20 cellular contexts compared by ENCODE assay signal in the genomic region with DNA sequence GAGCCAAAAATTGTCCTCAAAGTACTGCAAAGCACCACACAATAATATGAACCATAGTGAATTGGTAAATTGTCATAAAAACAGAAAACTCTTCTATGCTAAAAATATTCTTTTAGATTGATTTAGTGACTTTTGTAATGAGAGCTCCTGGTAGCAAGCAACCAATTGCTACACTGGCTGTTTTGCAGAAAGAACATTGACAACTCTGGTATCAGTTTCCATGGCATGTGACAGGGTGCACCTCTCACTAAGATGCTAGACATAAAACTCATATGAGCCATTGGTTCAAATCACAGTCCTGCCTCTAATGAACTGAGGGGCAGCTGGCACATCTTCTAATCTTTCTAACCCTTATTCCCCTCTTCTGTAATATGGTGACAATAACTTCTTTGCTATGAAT.
A peak's percentile ranks its signal among the peaks of the same experiment; 100 is the strongest.
DNase-seq lines count a peak whose midpoint lies in the region; ATAC-seq and TF ChIP-seq lines count a peak whose summit lies in the region.
"Had no signal": no experiment of that assay in that cellular context is flagged by ENCODE, and none has a peak within 500 bp of the region (broad histone marks: within the 10 kb centered on the region; RNA-seq: fewer than 3 reads in every experiment).

No MANE protein-coding gene starts in this region.

- no peak overlapping the region for H3K4me2 ChIP-seq in osteoblast (ENCODE audit: insufficient read depth, low read length)
- H3K4me2 ChIP-seq: BLaER1 had no signal

- TF ChIP-seq CTCF in GM12865 (IDR thresholded peaks at IDR 0.05; ENCODE audit: insufficient read depth, low read depth, low read length, missing control alignments) (no peak), osteoblast (IDR thresholded peaks at IDR 0.05; ENCODE audit: extremely low read depth, low read depth, low read length) (no peak)

- no peak overlapping the region for H2AFZ ChIP-seq in osteoblast (ENCODE audit: low read length)

- H3K4me1 ChIP-seq in osteoblast (ENCODE audit: insufficient read depth, low read length), result no peaks in the 10 kb centered on the region
- H3K4me1 ChIP-seq: BE2C, BLaER1 had no signal

- no peaks in the 10 kb centered on the region for H3K36me3 ChIP-seq in osteoblast (ENCODE audit: insufficient read depth, low read length)
- H3K36me3 ChIP-seq: BE2C, BLaER1 had no signal

- H3K79me2 ChIP-seq in osteoblast (ENCODE audit: insufficient read depth, low read length), result no peaks in the 10 kb centered on the region

- no peak overlapping the region for H3K4me3 ChIP-seq in GM12865 (ENCODE audit: low read depth, low read length)
- no peak overlapping the region for H3K4me3 ChIP-seq in osteoblast (ENCODE audit: insufficient read depth, low read length)
- H3K4me3 ChIP-seq: BLaER1 had no signal

- H3K9me3 ChIP-seq in osteoblast (ENCODE audit: low read depth, low read length), result peaks cover 2% of the 10 kb centered on the region
- H3K9me3 ChIP-seq: BE2C had no signal

- H3K27ac ChIP-seq in osteoblast (ENCODE audit: low read depth, low read length), result no peak overlapping the region
- H3K27ac ChIP-seq: BLaER1 had no signal

- ATAC-seq in GM21360 (IDR thresholded peaks at IDR 0.05; ENCODE audit: unreplicated experiment), result peak; percentile 54

- H4K20me1 ChIP-seq in osteoblast (ENCODE audit: insufficient read depth, low read length), result no peaks in the 10 kb centered on the region
- H4K20me1 ChIP-seq: BLaER1 had no signal

- H3K27me3 ChIP-seq in osteoblast (ENCODE audit: insufficient read depth, low read length), result no peaks in the 10 kb centered on the region
- H3K27me3 ChIP-seq: BE2C, BLaER1 had no signal

- peak; percentile 5 for DNase-seq in GM12865 (ENCODE audit: low read depth)
- DNase-seq in osteoblast (ENCODE audit: insufficient read length, low spot score, missing footprints), result peak; percentile 31
- DNase-seq in Kasumi-1 (lab: John Stamatoyannopoulos, UW), result no peak
- DNase-seq in T-helper 1 cell, result no peak
- DNase-seq: 8988T; ACHN; BE2C; C1 segment of cervical spinal cord; CD4-positive, alpha-beta memory T cell; CD4-positive, CD25-positive, alpha-beta regulatory T cell; CD8-positive, alpha-beta memory T cell; COR-L47; DMS 273 treated with DMSO at 0.1 percent for 48 hours; DMS153; DMS79; DND-41; EL; GDM1 had no signal

Comparison
In these comparisons a context has a peak if more than half of its experiments do, and no peak if none do; other contexts are left out.
1. DNase-seq: peak in GM12865 (single experiment) and osteoblast (single experiment); none in Kasumi-1 (0 of 2) and T-helper 1 cell (0 of 5).